Comparison of ENCODE assay signal across 11 cellular contexts in genomic region chr17:82329683-82330321, GRCh38. TPM values are rescaled to one million over a fixed set of nuclear protein-coding genes. Genes with fewer than 3 reads are reported as not detected.
DNase-seq lines count a peak whose midpoint lies in the region; ATAC-seq, FAIRE-seq and TF ChIP-seq lines count a peak whose summit lies in the region.
"Had no signal": no experiment of that assay in that cellular context is flagged by ENCODE, and none has a peak within 500 bp of the region (broad histone marks: within the 10 kb centered on the region; RNA-seq: fewer than 3 reads in every experiment).

No MANE protein-coding gene starts in this region.

- no peak overlapping the region for H3K4me3 Mint-ChIP-seq in activated T-cell treated with anti-CD3 and anti-CD28 coated beads, Interleukin-2, amount 50 U/mL, for 24 hours
- H3K4me3 Mint-ChIP-seq in activated T-cell treated with anti-CD3 and anti-CD28 coated beads, Interleukin-2, amount 50 U/mL, for 4 hours = no peak overlapping the region
- H3K4me3 Mint-ChIP-seq in astrocyte (ENCODE audit: unreplicated experiment) = no peak overlapping the region

- DNase-seq in activated T-cell treated with anti-CD3 and anti-CD28 coated beads, Interleukin-2, amount 50 U/mL, for 24 hours = peak; percentile 27
- DNase-seq in activated T-cell treated with anti-CD3 and anti-CD28 coated beads, Interleukin-2, amount 50 U/mL, for 4 hours = no peak
- no peak for DNase-seq in astrocyte (ENCODE audit: low read depth)
- no peak for DNase-seq in HepG2 (ENCODE audit: low spot score)
- DNase-seq in transverse colon = no peak
- DNase-seq in stimulated activated CD4-positive, alpha-beta T cell treated with anti-CD3 and anti-CD28 coated beads, Interleukin-4, amount 100 ng/mL, for 4 hours = no peak
- DNase-seq in LoVo (ENCODE audit: low spot score) = no peak
- DNase-seq in HCEC 1CT = no peak

- peaks cover 8% of the 10 kb centered on the region for H3K36me3 Mint-ChIP-seq in activated T-cell treated with anti-CD3 and anti-CD28 coated beads, Interleukin-2, amount 50 U/mL, for 24 hours (ENCODE audit: low read depth)
- no peaks in the 10 kb centered on the region for H3K36me3 Mint-ChIP-seq in activated T-cell treated with anti-CD3 and anti-CD28 coated beads, Interleukin-2, amount 50 U/mL, for 4 hours (ENCODE audit: insufficient read depth)
- no peaks in the 10 kb centered on the region for H3K36me3 Mint-ChIP-seq in astrocyte (ENCODE audit: low read depth, unreplicated experiment)

- H3K4me1 Mint-ChIP-seq in activated T-cell treated with anti-CD3 and anti-CD28 coated beads, Interleukin-2, amount 50 U/mL, for 24 hours (ENCODE audit: low read depth) = peaks cover 26% of the 10 kb centered on the region
- peaks cover 19% of the 10 kb centered on the region for H3K4me1 Mint-ChIP-seq in activated T-cell treated with anti-CD3 and anti-CD28 coated beads, Interleukin-2, amount 50 U/mL, for 4 hours (ENCODE audit: low read depth)
- H3K4me1 Mint-ChIP-seq in astrocyte (ENCODE audit: low read depth, unreplicated experiment) = peaks cover 2% of the 10 kb centered on the region

- H3K27me3 Mint-ChIP-seq in activated T-cell treated with anti-CD3 and anti-CD28 coated beads, Interleukin-2, amount 50 U/mL, for 24 hours = peaks cover 7% of the 10 kb centered on the region
- peaks cover 2% of the 10 kb centered on the region for H3K27me3 Mint-ChIP-seq in activated T-cell treated with anti-CD3 and anti-CD28 coated beads, Interleukin-2, amount 50 U/mL, for 4 hours (ENCODE audit: low read depth)
- peaks cover 38% of the 10 kb centered on the region for H3K27me3 Mint-ChIP-seq in astrocyte (ENCODE audit: low read depth, unreplicated experiment)

- TF ChIP-seq EP300 in HepG2 (IDR thresholded peaks at IDR 0.05; ENCODE audit: low read depth in 2 of 2, low read length in 2 of 2) (no peak), HepG2 (CRISPR knock-in tag; IDR thresholded peaks at IDR 0.05; ENCODE audit: borderline replicate concordance) (no peak), transverse colon (IDR thresholded peaks at IDR 0.05; ENCODE audit: low read depth) (no peak)

- H4K20me1 ChIP-seq in astrocyte (ENCODE audit: insufficient read depth, low read length) (peaks cover 6% of the 10 kb centered on the region), HepG2 (ENCODE audit: insufficient read depth, low read length) (no peaks in the 10 kb centered on the region)

- CTCF ChIA-PET in HepG2 (lab: Yijun Ruan, JAX; ENCODE audit: low intra/inter-chr PET ratio, low total read pairs) = no interaction called here

- no peak overlapping the region for H2AFZ ChIP-seq in astrocyte (ENCODE audit: low read depth, low read length)
- no peak overlapping the region for H2AFZ ChIP-seq in HepG2 (ENCODE audit: low read length)
- H2AFZ ChIP-seq: PC-9 had no signal

- TF ChIP-seq POLR2A in HepG2 (IDR thresholded peaks at IDR 0.05; ENCODE audit: insufficient read depth in 1 of 2, low read depth in 2 of 2, low read length in 2 of 2) = no peak
- no peak for TF ChIP-seq POLR2A in transverse colon (IDR thresholded peaks at IDR 0.05)

- 56% methylated on average over 11 of the region's 19 CpGs for WGBS in HepG2 (ENCODE audit: low lambda C conversion rate)
- 63 to 90% methylated on average over 2 to 19 of the region's 19 CpGs for WGBS in transverse colon (ENCODE audit: low coverage in 1 of 2), 2 donors

- FAIRE-seq in astrocyte (lab: Jason Lieb, UNC) (no peak), HepG2 (lab: Jason Lieb, UNC) (no peak)

- H3K9me3 ChIP-seq in astrocyte (ENCODE audit: insufficient read depth, low read depth, low read length) (no peaks in the 10 kb centered on the region), HepG2 (ENCODE audit: low read length) (no peaks in the 10 kb centered on the region), transverse colon (no peaks in the 10 kb centered on the region)
- H3K9me3 ChIP-seq: HAP-1 had no signal

- no peak for ATAC-seq in activated T-cell treated with anti-CD3 and anti-CD28 coated beads, Interleukin-2, amount 50 U/mL, for 4 hours
- peak; percentile 0; the same call in 1 of the 3 replicates for ATAC-seq in HepG2

- H3K79me2 ChIP-seq in astrocyte (ENCODE audit: insufficient read depth, low read length) (no peaks in the 10 kb centered on the region), HepG2 (ENCODE audit: insufficient read depth, low read length) (peaks cover 4% of the 10 kb centered on the region)

- peak overlapping the region; percentile 33 for H3K4me2 ChIP-seq in astrocyte (ENCODE audit: low read length)
- peak overlapping the region; percentile 81 for H3K4me2 ChIP-seq in HepG2 (ENCODE audit: low read depth, low read length)
- H3K4me2 ChIP-seq: PC-9 had no signal

- no peak for TF ChIP-seq CTCF in astrocyte (IDR thresholded peaks at IDR 0.05; ENCODE audit: insufficient read depth, low read depth, low read length)
- no peak for TF ChIP-seq CTCF in HepG2 (CRISPR knock-in tag; IDR thresholded peaks at IDR 0.05)
- no peak for TF ChIP-seq CTCF in transverse colon (IDR thresholded peaks at IDR 0.05)

- intact Hi-C loops in HepG2 (cut with micrococcal nuclease; ENCODE audit: unreplicated experiment) = loop anchor here (10.0 kb wide), 1 partner anchor 185 kb away; the partner anchor contains the start of gene FOXK2
- intact Hi-C loops in transverse colon (cut with DNase I; ENCODE audit: low total_unique reads) = loop anchor here (5.0 kb wide), 1 partner anchor 258 kb away; no protein-coding TSS in a partner anchor

- H3K9ac ChIP-seq in astrocyte (ENCODE audit: low read length) = no peak overlapping the region
- H3K9ac ChIP-seq in HepG2 (ENCODE audit: insufficient read depth, low read depth, low read length) = peak overlapping the region; percentile 64

- no peak overlapping the region for H3K27ac Mint-ChIP-seq in activated T-cell treated with anti-CD3 and anti-CD28 coated beads, Interleukin-2, amount 50 U/mL, for 24 hours
- no peak overlapping the region for H3K27ac Mint-ChIP-seq in astrocyte (ENCODE audit: unreplicated experiment)
- H3K27ac Mint-ChIP-seq: CD14-positive monocyte had no signal

- TF ChIP-seq RAD21 in HepG2 (CRISPR knock-in tag; IDR thresholded peaks at IDR 0.05) = no peak

- BruUV-seq in HepG2 (replicated peaks; lab: Mats Ljungman, UMichigan) = no TSS peak

- in situ Hi-C loops in HepG2 (cut with HindIII; ENCODE audit: extremely low pct_ligation_motif_present, low pct_unique_long_range_greater_than_20kb) = no loop called here
- in situ Hi-C loops in transverse colon (cut with MboI; ENCODE audit: low pct_ligation_motif_present in 1 of 4, low pct_unique_long_range_greater_than_20kb in 1 of 4, low sequenced_read_pairs in 3 of 4) = loop anchor here in 1 of 4 donors (10.0 kb wide), 1 partner anchor 125 kb away; no protein-coding TSS in a partner anchor

- H3K36me3 ChIP-seq in astrocyte (ENCODE audit: insufficient read depth, low read length) = no peaks in the 10 kb centered on the region
- no peaks in the 10 kb centered on the region for H3K36me3 ChIP-seq in HepG2 (replicated peaks in 1 of 2; ENCODE audit: control insufficient read depth in 1 of 2, insufficient read depth in 2 of 2, low read length in 2 of 2)
- no peaks in the 10 kb centered on the region for H3K36me3 ChIP-seq in transverse colon
- H3K36me3 ChIP-seq: HAP-1 had no signal

- H3K9me3 Mint-ChIP-seq in activated T-cell treated with anti-CD3 and anti-CD28 coated beads, Interleukin-2, amount 50 U/mL, for 24 hours = no peaks in the 10 kb centered on the region
- no peaks in the 10 kb centered on the region for H3K9me3 Mint-ChIP-seq in activated T-cell treated with anti-CD3 and anti-CD28 coated beads, Interleukin-2, amount 50 U/mL, for 4 hours
- H3K9me3 Mint-ChIP-seq in astrocyte (ENCODE audit: unreplicated experiment) = no peaks in the 10 kb centered on the region

- POLR2A ChIA-PET in HepG2 (lab: Yijun Ruan, JAX) = interaction anchor here (0.9 to 20.8 kb wide), 11 partner anchors 8 to 88 kb away, joined by 3 to 270 read pairs (median 8); partner anchors contain the start of genes CD7, HEXD and OGFOD3

- no peak overlapping the region for H3K4me3 ChIP-seq in astrocyte (ENCODE audit: insufficient read depth, low read depth, low read length)
- peak overlapping the region in 2 of 3 experiments; percentile 36 to 58; a peak in 4 of 6 replicates for H3K4me3 ChIP-seq in HepG2 (replicated peaks in 1 of 3; ENCODE audit: insufficient read depth in 1 of 3, low read depth in 2 of 3, low read length in 3 of 3)
- no peak overlapping the region for H3K4me3 ChIP-seq in transverse colon
- H3K4me3 ChIP-seq: HAP-1, PC-9 had no signal

- peaks cover 23% of the 10 kb centered on the region for H3K4me1 ChIP-seq in astrocyte (ENCODE audit: insufficient read depth, low read length)
- H3K4me1 ChIP-seq in HepG2 (ENCODE audit: insufficient read depth, low read length) = peaks cover 90% of the 10 kb centered on the region
- peaks cover 34 to 85% (median 72%) of the 10 kb centered on the region in 4 donors for H3K4me1 ChIP-seq in transverse colon

- H3K27me3 ChIP-seq in astrocyte (ENCODE audit: insufficient read depth, low read length) (peaks cover 27% of the 10 kb centered on the region), HepG2 (ENCODE audit: control insufficient read depth in 1 of 2, insufficient read depth in 2 of 2, low read length in 2 of 2) (no peaks in the 10 kb centered on the region), transverse colon (no peaks in the 10 kb centered on the region)

- no peak overlapping the region for H3K27ac ChIP-seq in astrocyte (ENCODE audit: low read depth, low read length)
- peak overlapping the region; percentile 83 for H3K27ac ChIP-seq in HepG2 (ENCODE audit: extremely low read length, insufficient read depth, low read length)
- peak overlapping the region in 3 of 4 donors; percentile 68 to 82 (median 69) for H3K27ac ChIP-seq in transverse colon
- H3K27ac ChIP-seq: PC-9 had no signal

RNA-seq across cellular contexts. Expression of gene SECTM1, which starts 3.8 kb away (rescaled TPM):
- 1 to 10 TPM; 2.6 to 3.8 (median 3.0) TPM for total RNA-seq in activated T-cell treated with anti-CD3 and anti-CD28 coated beads, Interleukin-2, amount 50 U/mL, for 4 hours
- total RNA-seq in astrocyte = 0.27 TPM in 1 of 2 replicates, not detected in the other
- 2.4 and 5.3 TPM in 2 replicates for total RNA-seq in HepG2 (2016; rRNA removed; fragmentation: Illumina TruSeq; extraction: Trizol)
- total RNA-seq in HepG2 (2016; cell fraction: cytosol; rRNA removed; fragmentation: Illumina TruSeq; extraction: Trizol; ENCODE audit: low read depth) = 3.3 TPM in 2 replicates
- 3.0 and 5.5 TPM in 2 replicates for total RNA-seq in HepG2 (2016; cell fraction: insoluble cytoplasmic fraction; rRNA removed; fragmentation: Illumina TruSeq; extraction: Trizol)
- 3.8 and 5.6 TPM in 2 replicates for total RNA-seq in HepG2 (2016; cell fraction: membrane; rRNA removed; fragmentation: Illumina TruSeq; extraction: Trizol)
- 6.9 and 7.3 TPM in 2 replicates for total RNA-seq in HepG2 (2016; cell fraction: nucleus; rRNA removed; fragmentation: Illumina TruSeq; extraction: Trizol)
- 3.5 and 4.2 TPM in 2 replicates for polyA plus RNA-seq in HepG2 (2011; rRNA removed)
- polyA plus RNA-seq in HepG2 (2011; cell fraction: cytosol; rRNA removed) = 2.7 and 4.2 TPM in 2 replicates
- polyA plus RNA-seq in HepG2 (2011; cell fraction: nucleus; rRNA removed) = 6.7 and 7.1 TPM in 2 replicates
- 5.0 and 7.2 TPM in 2 replicates for polyA plus RNA-seq in HepG2 (2012)
- polyA plus RNA-seq in HepG2 (2016; cell fraction: cytosol; fragmentation: Illumina TruSeq; extraction: Trizol; ENCODE audit: low read depth) = 2.6 and 3.4 TPM in 2 replicates
- polyA plus RNA-seq in HepG2 (2016; cell fraction: insoluble cytoplasmic fraction; fragmentation: Illumina TruSeq; extraction: Trizol; ENCODE audit: low read depth) = 4.0 and 4.2 TPM in 2 replicates
- 4.3 and 4.7 TPM in 2 replicates for polyA plus RNA-seq in HepG2 (2016; cell fraction: membrane; fragmentation: Illumina TruSeq; extraction: Trizol; ENCODE audit: low read depth)
- polyA plus RNA-seq in HepG2 (2016; cell fraction: nucleus; fragmentation: Illumina TruSeq; extraction: Trizol; ENCODE audit: insufficient read depth, low read depth) = 5.1 and 5.5 TPM in 2 replicates
- 8.8 and 15.0 TPM in 2 replicates for polyA minus RNA-seq in HepG2 (2011; rRNA and poly(A)+ RNA removed; ENCODE audit: low replicate concordance)
- polyA minus RNA-seq in HepG2 (2011; cell fraction: cytosol; rRNA and poly(A)+ RNA removed) = 1.9 and 2.6 TPM in 2 replicates
- polyA minus RNA-seq in HepG2 (2011; cell fraction: nucleus; rRNA and poly(A)+ RNA removed) = 5.0 and 7.3 TPM in 2 replicates
- 100 to 1,000 TPM in 2 of 4 donors, 10 to 100 TPM in 1, 1 to 10 TPM in 1; 5.8 to 127 (median 107) TPM for total RNA-seq in transverse colon

RNA-seq across cellular contexts. Expression of gene CD7, which starts 12.4 kb away (rescaled TPM):
- 100 to 1,000 TPM; 256 to 382 (median 364) TPM for total RNA-seq in activated T-cell treated with anti-CD3 and anti-CD28 coated beads, Interleukin-2, amount 50 U/mL, for 4 hours
- 0.18 and 0.24 TPM in 2 replicates for total RNA-seq in astrocyte
- total RNA-seq in HepG2 (2016; rRNA removed; fragmentation: Illumina TruSeq; extraction: Trizol) = 29.7 and 67.6 TPM in 2 replicates
- total RNA-seq in HepG2 (2016; cell fraction: cytosol; rRNA removed; fragmentation: Illumina TruSeq; extraction: Trizol; ENCODE audit: low read depth) = 23.3 and 25.5 TPM in 2 replicates
- 24.7 and 74.3 TPM in 2 replicates for total RNA-seq in HepG2 (2016; cell fraction: insoluble cytoplasmic fraction; rRNA removed; fragmentation: Illumina TruSeq; extraction: Trizol)
- 36.8 and 47.2 TPM in 2 replicates for total RNA-seq in HepG2 (2016; cell fraction: membrane; rRNA removed; fragmentation: Illumina TruSeq; extraction: Trizol)
- total RNA-seq in HepG2 (2016; cell fraction: nucleus; rRNA removed; fragmentation: Illumina TruSeq; extraction: Trizol) = 53.2 and 64.7 TPM in 2 replicates
- 72.7 and 76.4 TPM in 2 replicates for polyA plus RNA-seq in HepG2 (2011; rRNA removed)
- 34.4 and 89.4 TPM in 2 replicates for polyA plus RNA-seq in HepG2 (2011; cell fraction: cytosol; rRNA removed)
- 127 and 155 TPM in 2 replicates for polyA plus RNA-seq in HepG2 (2011; cell fraction: nucleus; rRNA removed)
- 46.2 and 62.8 TPM in 2 replicates for polyA plus RNA-seq in HepG2 (2012)
- polyA plus RNA-seq in HepG2 (2016; cell fraction: cytosol; fragmentation: Illumina TruSeq; extraction: Trizol; ENCODE audit: low read depth) = 56.5 and 63.8 TPM in 2 replicates
- 56.7 and 68.4 TPM in 2 replicates for polyA plus RNA-seq in HepG2 (2016; cell fraction: insoluble cytoplasmic fraction; fragmentation: Illumina TruSeq; extraction: Trizol; ENCODE audit: low read depth)
- 78.3 and 78.6 TPM in 2 replicates for polyA plus RNA-seq in HepG2 (2016; cell fraction: membrane; fragmentation: Illumina TruSeq; extraction: Trizol; ENCODE audit: low read depth)
- 226 and 244 TPM in 2 replicates for polyA plus RNA-seq in HepG2 (2016; cell fraction: nucleus; fragmentation: Illumina TruSeq; extraction: Trizol; ENCODE audit: insufficient read depth, low read depth)
- 43.3 TPM in 1 of 2 replicates, not detected in the other for polyA minus RNA-seq in HepG2 (2011; rRNA and poly(A)+ RNA removed; ENCODE audit: low replicate concordance)
- polyA minus RNA-seq in HepG2 (2011; cell fraction: cytosol; rRNA and poly(A)+ RNA removed) = 31.0 and 32.1 TPM in 2 replicates
- polyA minus RNA-seq in HepG2 (2011; cell fraction: nucleus; rRNA and poly(A)+ RNA removed) = 7.9 and 8.8 TPM in 2 replicates
- 1 to 10 TPM; 6.1 to 9.7 (median 7.4) TPM for total RNA-seq in transverse colon

RNA-seq across cellular contexts. Expression of gene TEX19, which starts 29.2 kb away (rescaled TPM):
- total RNA-seq in activated T-cell treated with anti-CD3 and anti-CD28 coated beads, Interleukin-2, amount 50 U/mL, for 4 hours = under 1 TPM; 0.16 to 0.38 (median 0.25) TPM
- total RNA-seq in astrocyte (not detected in 2 replicates), HepG2 (2016; rRNA removed; fragmentation: Illumina TruSeq; extraction: Trizol) (1.3 and 1.8 TPM in 2 replicates), transverse colon (not detected)
- total RNA-seq in HepG2 (2016; cell fraction: cytosol; rRNA removed; fragmentation: Illumina TruSeq; extraction: Trizol; ENCODE audit: low read depth) = 0.61 and 0.62 TPM in 2 replicates
- 1.6 TPM in 2 replicates for total RNA-seq in HepG2 (2016; cell fraction: insoluble cytoplasmic fraction; rRNA removed; fragmentation: Illumina TruSeq; extraction: Trizol)
- 1.4 and 1.7 TPM in 2 replicates for total RNA-seq in HepG2 (2016; cell fraction: membrane; rRNA removed; fragmentation: Illumina TruSeq; extraction: Trizol)
- 0.31 and 0.50 TPM in 2 replicates for total RNA-seq in HepG2 (2016; cell fraction: nucleus; rRNA removed; fragmentation: Illumina TruSeq; extraction: Trizol)
- 4.9 and 6.0 TPM in 2 replicates for polyA plus RNA-seq in HepG2 (2011; rRNA removed)
- 4.4 and 5.4 TPM in 2 replicates for polyA plus RNA-seq in HepG2 (2011; cell fraction: cytosol; rRNA removed)
- polyA plus RNA-seq in HepG2 (2011; cell fraction: nucleus; rRNA removed) = 1.8 TPM in 2 replicates
- 3.9 TPM in 2 replicates for polyA plus RNA-seq in HepG2 (2012)
- polyA plus RNA-seq in HepG2 (2016; cell fraction: cytosol; fragmentation: Illumina TruSeq; extraction: Trizol; ENCODE audit: low read depth) = 0.29 and 0.36 TPM in 2 replicates
- polyA plus RNA-seq in HepG2 (2016; cell fraction: insoluble cytoplasmic fraction; fragmentation: Illumina TruSeq; extraction: Trizol; ENCODE audit: low read depth) = 1.2 and 1.6 TPM in 2 replicates
- polyA plus RNA-seq in HepG2 (2016; cell fraction: membrane; fragmentation: Illumina TruSeq; extraction: Trizol; ENCODE audit: low read depth) = 0.61 and 0.72 TPM in 2 replicates
- polyA plus RNA-seq in HepG2 (2016; cell fraction: nucleus; fragmentation: Illumina TruSeq; extraction: Trizol; ENCODE audit: insufficient read depth, low read depth) = 0.55 and 1.4 TPM in 2 replicates
- polyA minus RNA-seq in HepG2 (2011; rRNA and poly(A)+ RNA removed; ENCODE audit: low replicate concordance) = 1.6 and 8.6 TPM in 2 replicates
- 1.8 and 2.5 TPM in 2 replicates for polyA minus RNA-seq in HepG2 (2011; cell fraction: cytosol; rRNA and poly(A)+ RNA removed)
- polyA minus RNA-seq in HepG2 (2011; cell fraction: nucleus; rRNA and poly(A)+ RNA removed) = 0.26 and 0.50 TPM in 2 replicates
- polyA plus RNA-seq: CD14-positive monocyte had no signal

RNA-seq across cellular contexts. Expression of gene UTS2R, which starts 41.8 kb away (rescaled TPM):
- total RNA-seq in activated T-cell treated with anti-CD3 and anti-CD28 coated beads, Interleukin-2, amount 50 U/mL, for 4 hours = not detected
- not detected in 2 replicates for total RNA-seq in astrocyte
- 0.13 TPM in 1 of 2 replicates, not detected in the other for total RNA-seq in HepG2 (2016; rRNA removed; fragmentation: Illumina TruSeq; extraction: Trizol)
- total RNA-seq in HepG2 (2016; cell fraction: cytosol; rRNA removed; fragmentation: Illumina TruSeq; extraction: Trizol; ENCODE audit: low read depth) = not detected in 2 replicates
- 0.11 TPM in 1 of 2 replicates, not detected in the other for total RNA-seq in HepG2 (2016; cell fraction: insoluble cytoplasmic fraction; rRNA removed; fragmentation: Illumina TruSeq; extraction: Trizol)
- not detected in 2 replicates for total RNA-seq in HepG2 (2016; cell fraction: membrane; rRNA removed; fragmentation: Illumina TruSeq; extraction: Trizol)
- total RNA-seq in HepG2 (2016; cell fraction: nucleus; rRNA removed; fragmentation: Illumina TruSeq; extraction: Trizol) = 0.38 TPM in 1 of 2 replicates, not detected in the other
- polyA plus RNA-seq in HepG2 (2011; rRNA removed) = 0.10 and 0.15 TPM in 2 replicates
- polyA plus RNA-seq in HepG2 (2011; cell fraction: cytosol; rRNA removed) = 0.08 and 0.12 TPM in 2 replicates
- 1.7 and 2.2 TPM in 2 replicates for polyA plus RNA-seq in HepG2 (2011; cell fraction: nucleus; rRNA removed)
- 0.19 and 0.20 TPM in 2 replicates for polyA plus RNA-seq in HepG2 (2012)
- polyA plus RNA-seq in HepG2 (2016; cell fraction: cytosol; fragmentation: Illumina TruSeq; extraction: Trizol; ENCODE audit: low read depth) = not detected in 2 replicates
- polyA plus RNA-seq in HepG2 (2016; cell fraction: insoluble cytoplasmic fraction; fragmentation: Illumina TruSeq; extraction: Trizol; ENCODE audit: low read depth) = 0.17 TPM in 1 of 2 replicates, not detected in the other
- polyA plus RNA-seq in HepG2 (2016; cell fraction: membrane; fragmentation: Illumina TruSeq; extraction: Trizol; ENCODE audit: low read depth) = not detected in 2 replicates
- not detected in 2 replicates for polyA plus RNA-seq in HepG2 (2016; cell fraction: nucleus; fragmentation: Illumina TruSeq; extraction: Trizol; ENCODE audit: insufficient read depth, low read depth)
- polyA minus RNA-seq in HepG2 (2011; rRNA and poly(A)+ RNA removed; ENCODE audit: low replicate concordance) = 0.32 TPM in 1 of 2 replicates, not detected in the other
- polyA minus RNA-seq in HepG2 (2011; cell fraction: cytosol; rRNA and poly(A)+ RNA removed) = not detected in 2 replicates
- polyA minus RNA-seq in HepG2 (2011; cell fraction: nucleus; rRNA and poly(A)+ RNA removed) = 0.50 TPM in 1 of 2 replicates, not detected in the other
- total RNA-seq in transverse colon = under 1 TPM in 1 of 4 donors, not detected in 3; 0.48 TPM
- total RNA-seq: PC-9 had no signal
- polyA plus RNA-seq: CD14-positive monocyte had no signal

RNA-seq across cellular contexts. Expression of gene CSNK1D, which starts 56.3 kb away (rescaled TPM):
- 100 to 1,000 TPM; 152 to 170 (median 164) TPM for total RNA-seq in activated T-cell treated with anti-CD3 and anti-CD28 coated beads, Interleukin-2, amount 50 U/mL, for 4 hours
- 146 and 153 TPM in 2 replicates for total RNA-seq in astrocyte
- 28.4 and 31.5 TPM in 2 replicates for total RNA-seq in HepG2 (2016; rRNA removed; fragmentation: Illumina TruSeq; extraction: Trizol)
- total RNA-seq in HepG2 (2016; cell fraction: cytosol; rRNA removed; fragmentation: Illumina TruSeq; extraction: Trizol; ENCODE audit: low read depth) = 19.2 and 20.4 TPM in 2 replicates
- 23.0 and 34.1 TPM in 2 replicates for total RNA-seq in HepG2 (2016; cell fraction: insoluble cytoplasmic fraction; rRNA removed; fragmentation: Illumina TruSeq; extraction: Trizol)
- total RNA-seq in HepG2 (2016; cell fraction: membrane; rRNA removed; fragmentation: Illumina TruSeq; extraction: Trizol) = 24.3 and 26.6 TPM in 2 replicates
- total RNA-seq in HepG2 (2016; cell fraction: nucleus; rRNA removed; fragmentation: Illumina TruSeq; extraction: Trizol) = 42.8 and 45.6 TPM in 2 replicates
- 128 and 148 TPM in 2 replicates for polyA plus RNA-seq in HepG2 (2011; rRNA removed)
- 81.5 and 90.2 TPM in 2 replicates for polyA plus RNA-seq in HepG2 (2011; cell fraction: cytosol; rRNA removed)
- polyA plus RNA-seq in HepG2 (2011; cell fraction: nucleus; rRNA removed) = 1,010 and 1,066 TPM in 2 replicates
- polyA plus RNA-seq in HepG2 (2012) = 164 and 234 TPM in 2 replicates
- 19.6 and 21.8 TPM in 2 replicates for polyA plus RNA-seq in HepG2 (2016; cell fraction: cytosol; fragmentation: Illumina TruSeq; extraction: Trizol; ENCODE audit: low read depth)
- polyA plus RNA-seq in HepG2 (2016; cell fraction: insoluble cytoplasmic fraction; fragmentation: Illumina TruSeq; extraction: Trizol; ENCODE audit: low read depth) = 71.8 and 89.7 TPM in 2 replicates
- 40.8 and 42.7 TPM in 2 replicates for polyA plus RNA-seq in HepG2 (2016; cell fraction: membrane; fragmentation: Illumina TruSeq; extraction: Trizol; ENCODE audit: low read depth)
- 316 and 342 TPM in 2 replicates for polyA plus RNA-seq in HepG2 (2016; cell fraction: nucleus; fragmentation: Illumina TruSeq; extraction: Trizol; ENCODE audit: insufficient read depth, low read depth)
- 78.0 and 103 TPM in 2 replicates for polyA minus RNA-seq in HepG2 (2011; rRNA and poly(A)+ RNA removed; ENCODE audit: low replicate concordance)
- polyA minus RNA-seq in HepG2 (2011; cell fraction: cytosol; rRNA and poly(A)+ RNA removed) = 51.7 and 60.9 TPM in 2 replicates
- polyA minus RNA-seq in HepG2 (2011; cell fraction: nucleus; rRNA and poly(A)+ RNA removed) = 117 and 118 TPM in 2 replicates
- 100 to 1,000 TPM in 2 of 4 donors, 10 to 100 TPM in 2; 86.0 to 230 (median 148) TPM for total RNA-seq in transverse colon

Comparison
In these comparisons a context has a peak if more than half of its experiments do, and no peak if none do; other contexts are left out.
1. H3K4me3 ChIP-seq: peak in HepG2 (2 of 3); none in astrocyte (single experiment) and transverse colon (0 of 4).